Comparison of ENCODE assay signal across 35 cellular contexts in genomic region chr21:14418920-14419319, GRCh38. TPM values are rescaled to one million over a fixed set of nuclear protein-coding genes. Genes with fewer than 3 reads are reported as not detected.
DNase-seq lines count a peak whose midpoint lies in the region; ATAC-seq, FAIRE-seq and TF ChIP-seq lines count a peak whose summit lies in the region.
"Had no signal": no experiment of that assay in that cellular context is flagged by ENCODE, and none has a peak within 500 bp of the region (broad histone marks: within the 10 kb centered on the region; RNA-seq: fewer than 3 reads in every experiment).

No MANE protein-coding gene starts in this region.

- H3K27me3 ChIP-seq in adipocyte (replicated peaks; ENCODE audit: control insufficient read depth, insufficient read depth, low read length), result peaks cover 3% of the 10 kb centered on the region
- no peaks in the 10 kb centered on the region for H3K27me3 ChIP-seq in GM12878 (replicated peaks in 1 of 2; ENCODE audit: control insufficient read depth in 2 of 2, insufficient read depth in 2 of 2, low read length in 1 of 2)
- no peaks in the 10 kb centered on the region for H3K27me3 ChIP-seq in K562 (ENCODE audit: control insufficient read depth in 2 of 2, insufficient read depth in 2 of 2, low read length in 2 of 2)
- H3K27me3 ChIP-seq in tibial artery, result no peaks in the 10 kb centered on the region
- H3K27me3 ChIP-seq: BE2C; BLaER1; BLaER1 treated with 17β-estradiol and CSF1 and Interleukin-3, amounts not matched to agents 10 nM and 100 nM had no signal

- TF ChIP-seq EP300 in GM12878 (IDR thresholded peaks at IDR 0.05; ENCODE audit: borderline replicate concordance in 1 of 2, control insufficient read depth in 1 of 2, low read depth in 2 of 2, low read length in 2 of 2) (no peak), K562 (IDR thresholded peaks at IDR 0.05; ENCODE audit: low read length) (no peak)

- no peaks in the 10 kb centered on the region for H4K20me1 ChIP-seq in GM12878 (ENCODE audit: control insufficient read depth, insufficient read depth)
- no peaks in the 10 kb centered on the region for H4K20me1 ChIP-seq in K562 (replicated peaks; ENCODE audit: control insufficient read depth, insufficient read depth, low read length)
- H4K20me1 ChIP-seq: BLaER1; BLaER1 treated with 17β-estradiol and CSF1 and Interleukin-3, amounts not matched to agents 10 nM and 100 nM had no signal

- no peak overlapping the region for H3K27ac ChIP-seq in HEK293 (ENCODE audit: extremely low read depth, low read depth, low read length)
- H3K27ac ChIP-seq in GM12878 (ENCODE audit: control insufficient read depth, insufficient read depth), result no peak overlapping the region
- no peak overlapping the region for H3K27ac ChIP-seq in K562 (ENCODE audit: extremely low read depth, low read depth, low read length)
- no peak overlapping the region for H3K27ac ChIP-seq in tibial artery
- H3K27ac ChIP-seq: 22Rv1; A549; BLaER1; BLaER1 treated with 17β-estradiol and CSF1 and Interleukin-3, amounts not matched to agents 10 nM and 100 nM; C4-2B had no signal

- POLR2A ChIA-PET in HEK293 (lab: Yijun Ruan, JAX) (no interaction called here), GM12878 (lab: Charles Lee) (no interaction called here), K562 (lab: Yijun Ruan, JAX) (no interaction called here)

- no peaks in the 10 kb centered on the region for H3K9me1 ChIP-seq in K562 (ENCODE audit: control insufficient read depth, insufficient read depth, low read length)

- H3K9ac ChIP-seq in adipocyte (ENCODE audit: low read length) (no peak overlapping the region), GM12878 (ENCODE audit: control insufficient read depth, insufficient read depth, low read length) (no peak overlapping the region), K562 (ENCODE audit: insufficient read depth in 1 of 2, low read depth in 2 of 2, low read length in 2 of 2) (no peak overlapping the region)
- H3K9ac ChIP-seq: BLaER1; BLaER1 treated with 17β-estradiol and CSF1 and Interleukin-3, amounts not matched to agents 10 nM and 100 nM had no signal

- TF ChIP-seq CTCF in HEK293 (tag by site-specific recombination; IDR thresholded peaks at IDR 0.05) (no peak), GM12878 (IDR thresholded peaks at IDR 0.05 in 2 of 3, conservative IDR thresholded peaks at IDR 0.05 in 1 of 3; ENCODE audit: control insufficient read depth in 2 of 3, extremely low read depth in 1 of 3, insufficient read depth in 1 of 3, low read depth in 3 of 3, low read length in 3 of 3) (no peak), K562 (IDR thresholded peaks at IDR 0.05 in 2 of 3, conservative IDR thresholded peaks at IDR 0.05 in 1 of 3; ENCODE audit: insufficient read depth in 2 of 3, low read depth in 1 of 3, low read length in 3 of 3) (no peak), tibial artery (IDR thresholded peaks at IDR 0.05) (no peak)

- CTCF ChIA-PET in HEK293 (lab: Yijun Ruan, JAX) (no interaction called here), GM12878 (lab: Yijun Ruan, JAX) (no interaction called here), K562 (lab: Yijun Ruan, JAX; ENCODE audit: low intra/inter-chr PET ratio) (no interaction called here)

- DNase-seq in adipocyte (ENCODE audit: low read depth), result no peak
- DNase-seq in GM12878 (ENCODE audit: low read depth, low spot score), result no peak
- no peak for DNase-seq in K562 (ENCODE audit: extremely low read depth in 1 of 4, low spot score in 3 of 4)
- no peak for DNase-seq in tibial artery
- no peak for DNase-seq in NCI-H1092 treated with DMSO at 0.1 percent for 48 hours (lab: John Stamatoyannopoulos, UW)
- DNase-seq in NCI-H1105 treated with DMSO at 0.1 percent for 48 hours (lab: John Stamatoyannopoulos, UW), result no peak
- DNase-seq: 8988T; ACHN; AML-193; BE2C; C1 segment of cervical spinal cord; Caco-2; Calu3; CD4-positive, alpha-beta memory T cell; CD4-positive, alpha-beta T cell; CD4-positive, CD25-positive, alpha-beta regulatory T cell; CD8-positive, alpha-beta memory T cell; CD8-positive, alpha-beta T cell; COR-L47; DMS 273 treated with DMSO at 0.1 percent for 48 hours; DMS153; DMS53; DMS79; DMS79 treated with DMSO at 0.1 percent for 48 hours; DND-41; EL had no signal

- H2AFZ ChIP-seq in GM12878 (ENCODE audit: control insufficient read depth, low read depth, low read length), result no peak overlapping the region
- no peak overlapping the region for H2AFZ ChIP-seq in K562 (ENCODE audit: low read depth, low read length)

- H3K79me2 ChIP-seq in GM12878 (ENCODE audit: control insufficient read depth, insufficient read depth, low read length) (no peaks in the 10 kb centered on the region), K562 (ENCODE audit: control insufficient read depth, insufficient read depth, low read length) (no peaks in the 10 kb centered on the region)

- H3K4me3 ChIP-seq in HEK293 (ENCODE audit: low read depth, low read length), result no peak overlapping the region
- H3K4me3 ChIP-seq in adipocyte (ENCODE audit: low read length), result peak overlapping the region; percentile 10
- H3K4me3 ChIP-seq in GM12878, result no peak overlapping the region
- H3K4me3 ChIP-seq in K562, result no peak overlapping the region
- no peak overlapping the region for H3K4me3 ChIP-seq in tibial artery
- H3K4me3 ChIP-seq: A549; BLaER1; BLaER1 treated with 17β-estradiol and CSF1 and Interleukin-3, amounts not matched to agents 10 nM and 100 nM had no signal

- no peaks in the 10 kb centered on the region for H3K4me1 ChIP-seq in HEK293 (ENCODE audit: control insufficient read depth, insufficient read depth, low read length)
- no peaks in the 10 kb centered on the region for H3K4me1 ChIP-seq in adipocyte (ENCODE audit: control insufficient read depth, insufficient read depth, low read length)
- no peaks in the 10 kb centered on the region for H3K4me1 ChIP-seq in GM12878 (ENCODE audit: control insufficient read depth, insufficient read depth, low read length)
- no peaks in the 10 kb centered on the region for H3K4me1 ChIP-seq in K562 (replicated peaks in 1 of 2; ENCODE audit: control insufficient read depth in 2 of 2, insufficient read depth in 2 of 2, low read length in 2 of 2)
- H3K4me1 ChIP-seq in tibial artery, result no peaks in the 10 kb centered on the region
- H3K4me1 ChIP-seq: A549, BE2C, BLaER1, Caco-2 had no signal

- TF ChIP-seq POLR2A in GM12878 (IDR thresholded peaks at IDR 0.05; ENCODE audit: low read depth, low read length) (no peak), K562 (conservative IDR thresholded peaks at IDR 0.05) (no peak)

- BruUV-seq in GM12878 (replicated peaks; lab: Mats Ljungman, UMichigan), result no TSS peak
- no TSS peak for BruUV-seq in K562 (replicated peaks; lab: Mats Ljungman, UMichigan)

- SMC1A ChIA-PET in GM12878 (lab: Charles Lee; ENCODE audit: uncharacterized antibody, unreplicated experiment), result no interaction called here

- H3K36me3 ChIP-seq in HEK293 (ENCODE audit: control insufficient read depth in 2 of 2, insufficient read depth in 1 of 2, low read length in 2 of 2), result no peaks in the 10 kb centered on the region
- no peaks in the 10 kb centered on the region for H3K36me3 ChIP-seq in adipocyte (ENCODE audit: control insufficient read depth, insufficient read depth, low read length, severe bottlenecking)
- H3K36me3 ChIP-seq in GM12878 (ENCODE audit: control insufficient read depth in 2 of 2, insufficient read depth in 2 of 2, low read length in 1 of 2), result no peaks in the 10 kb centered on the region
- H3K36me3 ChIP-seq in K562 (ENCODE audit: control insufficient read depth, insufficient read depth, low read length), result no peaks in the 10 kb centered on the region
- no peaks in the 10 kb centered on the region for H3K36me3 ChIP-seq in tibial artery
- H3K36me3 ChIP-seq: BE2C, BLaER1 had no signal

- H3K9me3 ChIP-seq in HEK293 (ENCODE audit: control insufficient read depth, insufficient read depth, low read depth, low read length), result no peaks in the 10 kb centered on the region
- peaks cover 39% of the 10 kb centered on the region for H3K9me3 ChIP-seq in adipocyte (ENCODE audit: control insufficient read depth, low read length)
- peaks cover 12% of the 10 kb centered on the region; the same call in 2 of the 3 replicates for H3K9me3 ChIP-seq in GM12878 (replicated peaks; ENCODE audit: control insufficient read depth, insufficient read depth, low read length)
- H3K9me3 ChIP-seq in K562 (replicated peaks; ENCODE audit: control insufficient read depth, insufficient read depth, low read depth, low read length), result peaks cover 8% of the 10 kb centered on the region
- peaks cover 0 to 31% (median 27%) of the 10 kb centered on the region in 3 donors for H3K9me3 ChIP-seq in tibial artery
- H3K9me3 ChIP-seq: A549, BE2C had no signal

- 14% methylated on average over 2 of the region's 2 CpGs for WGBS in GM12878 (ENCODE audit: insufficient coverage, insufficient replicate concordance, low lambda C conversion rate, missing lambda C conversion rate)
- 6% methylated on average over 2 of the region's 2 CpGs for WGBS in K562 (ENCODE audit: insufficient coverage, low coverage, missing lambda C conversion rate)

- FAIRE-seq in GM12878 (lab: Jason Lieb, UNC), result no peak
- no peak for FAIRE-seq in K562 (lab: Jason Lieb, UNC)
- FAIRE-seq: A204.1, A549, D721Med had no signal

- H3K4me2 ChIP-seq in GM12878 (ENCODE audit: control insufficient read depth, insufficient read depth), result no peak overlapping the region
- H3K4me2 ChIP-seq in K562 (ENCODE audit: insufficient read depth, low read length), result no peak overlapping the region
- H3K4me2 ChIP-seq: A549; BLaER1; BLaER1 treated with 17β-estradiol and CSF1 and Interleukin-3, amounts not matched to agents 10 nM and 100 nM had no signal

- RAD21 ChIA-PET in GM12878 (lab: Charles Lee; ENCODE audit: unreplicated experiment), result no interaction called here

- in situ Hi-C loops in GM12878 (cut with MboI) (loop anchor here (25.0 kb wide), 1 partner anchor 1168 kb away; no protein-coding TSS in a partner anchor), K562 (cut with MboI) (loop anchor here (25.0 kb wide), 2 partner anchors 868 to 1068 kb away; no protein-coding TSS in a partner anchor)

- ATAC-seq in GM12878 (no peak), K562 (no peak), GM18498 (IDR thresholded peaks at IDR 0.05; ENCODE audit: unreplicated experiment) (no peak)
- ATAC-seq: A549; CD8-positive, alpha-beta T cell had no signal

- intact Hi-C loops in GM12878 (cut with micrococcal nuclease; ENCODE audit: unreplicated experiment), result no loop called here
- intact Hi-C loops in K562 (cut with micrococcal nuclease), result no loop called here
- intact Hi-C loops in tibial artery (cut with DNase I; ENCODE audit: low total_unique reads), result no loop called here

- TF ChIP-seq RAD21 in GM12878 (IDR thresholded peaks at IDR 0.05; ENCODE audit: insufficient read depth, low read depth, low read length), result no peak
- TF ChIP-seq RAD21 in K562 (CRISPR knock-in tag; conservative IDR thresholded peaks at IDR 0.05 in 1 of 2, IDR thresholded peaks at IDR 0.05 in 1 of 2), result no peak

RNA-seq across cellular contexts. Expression of gene HSPA13, which starts 36.0 kb away (rescaled TPM):
- 27.2 and 29.0 TPM in 2 replicates for total RNA-seq in GM12878 (2013; cell fraction: nucleolus; rRNA removed)
- 16.2 and 21.1 TPM in 2 replicates for total RNA-seq in GM12878 (2014; rRNA removed)
- 21.7 and 22.1 TPM in 2 replicates for total RNA-seq in GM12878 (2014; rRNA removed; fragmentation: Illumina TruSeq; extraction: Trizol)
- 17.4 and 19.4 TPM in 2 replicates for total RNA-seq in GM12878 (2021)
- 7.5 TPM for polyA plus RNA-seq in GM12878 (2011; ENCODE audit: low read depth)
- 22.1 and 36.2 TPM in 2 replicates for polyA plus RNA-seq in GM12878 (2011; rRNA removed)
- polyA plus RNA-seq in GM12878 (2011; cell fraction: cytosol; rRNA removed), result 4.7 and 7.1 TPM in 2 replicates
- 5.9 and 7.4 TPM in 2 replicates for polyA plus RNA-seq in GM12878 (2011; cell fraction: nucleus; rRNA removed)
- polyA plus RNA-seq in GM12878 (2012), result 12.8 and 18.7 TPM in 2 replicates
- 16.6 and 20.7 TPM in 2 replicates for polyA plus RNA-seq in GM12878 (2014; fragmentation: Illumina TruSeq; extraction: Trizol)
- polyA plus RNA-seq in GM12878 (2014; fragmentation: Nextera tagmentation; extraction: Ambion mirVana), result 10 to 100 TPM; 10.0 to 17.7 TPM
- 10.0 and 10.8 TPM in 2 replicates for polyA plus RNA-seq in GM12878 (2014; rRNA removed)
- 10 to 100 TPM; 24.5 to 26.9 TPM for polyA plus RNA-seq in GM12878 (2016; fragmentation: Nextera tagmentation; extraction: Ambion mirVana)
- 12.4 and 22.2 TPM in 2 replicates for polyA minus RNA-seq in GM12878 (2011; rRNA and poly(A)+ RNA removed)
- 7.5 and 7.9 TPM in 2 replicates for polyA minus RNA-seq in GM12878 (2011; cell fraction: cytosol; rRNA and poly(A)+ RNA removed)
- polyA minus RNA-seq in GM12878 (2011; cell fraction: nucleus; rRNA and poly(A)+ RNA removed), result 6.1 and 6.5 TPM in 2 replicates
- 10.0 and 31.1 TPM in 2 replicates for total RNA-seq in K562 (2011; cell fraction: chromatin; rRNA removed; ENCODE audit: low replicate concordance)
- 14.0 and 18.8 TPM in 2 replicates for total RNA-seq in K562 (2011; cell fraction: nucleolus; rRNA removed)
- total RNA-seq in K562 (2011; cell fraction: nucleoplasm; rRNA removed), result 27.8 and 30.5 TPM in 2 replicates
- total RNA-seq in K562 (2014; rRNA removed), result 13.8 and 14.0 TPM in 2 replicates
- 28.7 and 35.5 TPM in 2 replicates for total RNA-seq in K562 (2014; rRNA removed; fragmentation: Illumina TruSeq; extraction: Trizol)
- 19.5 and 21.1 TPM in 2 replicates for total RNA-seq in K562 (2015; rRNA removed; fragmentation: Illumina TruSeq; extraction: Trizol)
- total RNA-seq in K562 (2021), result 24.7 TPM in 2 replicates
- polyA plus RNA-seq in K562 (2011; rRNA removed), result 20.0 and 23.9 TPM in 2 replicates
- 3.0 and 9.1 TPM in 2 replicates for polyA plus RNA-seq in K562 (2011; cell fraction: cytosol; rRNA removed)
- polyA plus RNA-seq in K562 (2011; cell fraction: nucleus; rRNA removed), result 3.7 and 6.9 TPM in 2 replicates
- 14.1 and 33.3 TPM in 2 replicates for polyA plus RNA-seq in K562 (2012)
- polyA plus RNA-seq in K562 (2014; fragmentation: Illumina TruSeq; extraction: Trizol), result 18.8 and 18.9 TPM in 2 replicates
- polyA plus RNA-seq in K562 (2014; fragmentation: Nextera tagmentation; extraction: Ambion mirVana), result 10 to 100 TPM; 27.5 to 28.8 TPM
- polyA plus RNA-seq in K562 (2014; rRNA removed), result 12.5 and 13.7 TPM in 2 replicates
- 36.4 and 45.7 TPM in 2 replicates for polyA minus RNA-seq in K562 (2011; rRNA and poly(A)+ RNA removed)
- polyA minus RNA-seq in K562 (2011; cell fraction: cytosol; rRNA and poly(A)+ RNA removed), result 10.5 and 11.6 TPM in 2 replicates
- 5.8 and 15.9 TPM in 2 replicates for polyA minus RNA-seq in K562 (2011; cell fraction: nucleus; rRNA and poly(A)+ RNA removed)

Comparison
In these comparisons a context has a peak if more than half of its experiments do, and no peak if none do; other contexts are left out.
1. Of the 44 proteins assayed by ChIP-seq in both K562 and HEK293: peak only in K562: none; only in HEK293: SETDB1; in both: TRIM28; in neither: 42.